ENCODE assay signal across 2 cellular contexts in the genomic region with DNA sequence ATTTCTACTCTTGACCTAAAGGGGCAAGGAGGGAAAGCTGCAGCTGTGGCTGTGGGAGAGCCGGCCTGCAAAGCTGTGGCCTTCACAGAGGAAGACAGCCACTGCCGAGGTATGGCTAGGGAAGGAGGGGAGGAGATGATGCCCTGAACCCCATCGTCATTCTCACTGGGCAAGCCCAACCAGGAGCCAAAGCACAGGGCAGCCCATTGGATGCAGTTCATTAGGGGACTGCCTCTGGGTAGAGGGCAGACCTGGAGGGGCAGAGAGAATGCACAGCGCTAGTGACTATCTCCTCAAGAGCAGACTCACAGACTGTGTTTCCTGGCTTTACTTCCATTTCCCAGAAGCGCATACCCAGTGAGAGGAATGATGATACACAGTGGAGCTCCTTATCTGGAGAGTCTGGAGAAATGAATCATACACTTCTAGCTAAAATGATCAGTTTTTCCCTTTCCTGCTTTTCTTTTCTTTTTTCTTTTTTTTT.
TF ChIP-seq lines count a peak whose summit lies in the region.

No MANE protein-coding gene starts in this region.

TF ChIP-seq in IMR-90, 13 proteins besides CTCF, POLR2A, EP300 and RAD21:
- TF ChIP-seq CEBPB (IDR thresholded peaks at IDR 0.05; ENCODE audit: low read depth, low read length) (no peak), MAFK (IDR thresholded peaks at IDR 0.05; ENCODE audit: low read depth, low read length) (no peak), FOS (IDR thresholded peaks at IDR 0.05; ENCODE audit: low read depth, low read length) (no peak), CHD1 (IDR thresholded peaks at IDR 0.05; ENCODE audit: low read depth, low read length) (no peak), MXI1 (IDR thresholded peaks at IDR 0.05; ENCODE audit: borderline replicate concordance, low read depth, low read length) (no peak), RFX5 (IDR thresholded peaks at IDR 0.05; ENCODE audit: low read depth, low read length) (no peak), MAZ (IDR thresholded peaks at IDR 0.05; ENCODE audit: borderline replicate concordance, low read depth, low read length) (no peak)

TF ChIP-seq in H1, 55 proteins besides CTCF, POLR2A, EP300 and RAD21:
- TF ChIP-seq CHD7 (IDR thresholded peaks at IDR 0.05; ENCODE audit: insufficient replicate concordance, low read length): no peak
- TF ChIP-seq POU5F1 (IDR thresholded peaks at IDR 0.05; ENCODE audit: low read depth, low read length): no peak
- TF ChIP-seq SP4 (IDR thresholded peaks at IDR 0.05; ENCODE audit: low read length): no peak
- no peak for TF ChIP-seq ATF2 (IDR thresholded peaks at IDR 0.05; ENCODE audit: low read length)
- no peak for TF ChIP-seq E2F6 (IDR thresholded peaks at IDR 0.05)
